Comparison of ENCODE assay signal across 8 cellular contexts in genomic region chr9:33473216-33473615, GRCh38. TPM values are rescaled to one million over a fixed set of nuclear protein-coding genes. Genes with fewer than 3 reads are reported as not detected.
DNase-seq lines count a peak whose midpoint lies in the region; ATAC-seq and TF ChIP-seq lines count a peak whose summit lies in the region.

No MANE protein-coding gene starts in this region.

- no peaks in the 10 kb centered on the region for H3K9me3 ChIP-seq in ES-I3 (ENCODE audit: control insufficient read depth, insufficient read depth, low read length)
- H3K9me3 ChIP-seq in SJCRH30 (replicated peaks), result no peaks in the 10 kb centered on the region

- peak overlapping the region; percentile 89 for H3K4me3 Mint-ChIP-seq in progenitor cell of endocrine pancreas (ENCODE audit: low read depth)

- peak overlapping the region; percentile 97 for H3K27ac Mint-ChIP-seq in progenitor cell of endocrine pancreas

- H3K36me3 Mint-ChIP-seq in progenitor cell of endocrine pancreas (ENCODE audit: insufficient read depth), result peaks cover 9% of the 10 kb centered on the region

- H3K27me3 Mint-ChIP-seq in progenitor cell of endocrine pancreas, result no peaks in the 10 kb centered on the region

- TF ChIP-seq CTCF in fibroblast of pulmonary artery (IDR thresholded peaks at IDR 0.05; ENCODE audit: low read length, missing control alignments) (no peak), progenitor cell of endocrine pancreas (IDR thresholded peaks at IDR 0.05; ENCODE audit: unreplicated experiment) (no peak)

- H3K4me3 ChIP-seq in SJCRH30 (peak overlapping the region; percentile 83), fibroblast of pulmonary artery (replicated peaks; ENCODE audit: low read depth, low read length) (peak overlapping the region; percentile 95)

- no peaks in the 10 kb centered on the region for H3K9me3 Mint-ChIP-seq in progenitor cell of endocrine pancreas (ENCODE audit: low read depth)

- H3K27me3 ChIP-seq in SJCRH30, result no peaks in the 10 kb centered on the region

- H3K36me3 ChIP-seq in ES-I3 (ENCODE audit: insufficient read depth, low read length), result peaks cover 20% of the 10 kb centered on the region
- H3K36me3 ChIP-seq in SJCRH30, result peaks cover 14% of the 10 kb centered on the region

- H3K4me1 Mint-ChIP-seq in progenitor cell of endocrine pancreas (ENCODE audit: low read depth), result peaks cover 13% of the 10 kb centered on the region

- DNase-seq in SJCRH30 (no peak), fibroblast of pulmonary artery (ENCODE audit: low read depth) (no peak), progenitor cell of endocrine pancreas (ENCODE audit: low spot score, unreplicated experiment) (no peak), NCI-H446 (lab: John Stamatoyannopoulos, UW) (no peak), ecto neural progenitor cell (ENCODE audit: low spot score) (no peak), NOMO-1 (lab: John Stamatoyannopoulos, UW; ENCODE audit: unreplicated experiment in 2 of 2) (no peak)

- ATAC-seq in GM21515 (IDR thresholded peaks at IDR 0.05; ENCODE audit: unreplicated experiment), result no peak

- H3K27ac ChIP-seq in SJCRH30, result peak overlapping the region; percentile 18

- H3K9ac ChIP-seq in ES-I3 (ENCODE audit: low read depth, low read length), result peak overlapping the region; percentile 77

- H3K4me1 ChIP-seq in ES-I3 (ENCODE audit: insufficient read depth, low read length) (peaks cover 7% of the 10 kb centered on the region), SJCRH30 (no peaks in the 10 kb centered on the region)

RNA-seq across cellular contexts. Expression of gene NOL6, which starts 0.5 kb away (rescaled TPM):
- 27.5 and 29.3 TPM in 2 replicates for total RNA-seq in SJCRH30 (2014; rRNA removed; shearing (Covaris generic))
- 29.6 and 32.7 TPM in 2 replicates for total RNA-seq in progenitor cell of endocrine pancreas

RNA-seq across cellular contexts. Expression of gene AQP3, which starts 25.8 kb away (rescaled TPM):
- total RNA-seq in SJCRH30 (2014; rRNA removed; shearing (Covaris generic)), result 17.3 and 20.6 TPM in 2 replicates
- 6.3 and 6.9 TPM in 2 replicates for total RNA-seq in progenitor cell of endocrine pancreas

RNA-seq across cellular contexts. Expression of gene ANKRD18B, which starts 50.8 kb away (rescaled TPM):
- total RNA-seq in SJCRH30 (2014; rRNA removed; shearing (Covaris generic)), result 13.3 and 23.4 TPM in 2 replicates
- 2.3 and 2.9 TPM in 2 replicates for total RNA-seq in progenitor cell of endocrine pancreas
